ENCODE assay signal across 23 cellular contexts in the genomic region with DNA sequence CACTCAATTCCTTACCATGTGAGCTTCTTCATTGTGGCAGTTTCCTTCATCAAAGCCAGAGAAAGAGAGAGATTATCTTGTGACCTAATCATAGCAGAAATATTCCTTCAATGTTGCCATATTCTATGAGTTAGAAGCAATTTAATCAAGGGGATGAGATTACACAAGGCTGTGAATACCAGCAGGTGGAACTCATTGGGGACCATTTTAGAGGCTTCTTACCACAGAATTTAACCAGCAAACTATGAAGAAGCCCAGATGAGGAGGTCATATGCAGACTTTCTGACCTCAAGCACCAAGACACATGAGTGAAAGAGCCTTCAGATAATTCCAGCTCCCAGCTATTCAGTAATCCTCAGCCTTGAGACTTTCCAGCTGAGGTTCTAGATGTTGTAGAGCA.
"Had no signal": no experiment of that assay in that cellular context is flagged by ENCODE, and none has a peak within 500 bp of the region (broad histone marks: within the 10 kb centered on the region; RNA-seq: fewer than 3 reads in every experiment).

No MANE protein-coding gene starts in this region.

- H3K4me3 Mint-ChIP-seq: dendritic cell treated with granulocyte-macrophage colony-stimulating factor and Interleukin-4, amounts not matched to agents 40 ng/mL and 50 ng/mL, for 4 days; naive thymus-derived CD8-positive, alpha-beta T cell; stimulated activated naive CD8-positive, alpha-beta T cell treated with anti-CD3 and anti-CD28 coated beads, Interleukin-15, amount 100 ng/mL, for 72 hours had no signal

- ATAC-seq: gastrocnemius medialis; left ventricle myocardium superior; lower lobe of right lung; naive thymus-derived CD8-positive, alpha-beta T cell; psoas muscle; right cardiac atrium; stimulated activated naive CD8-positive, alpha-beta T cell treated with anti-CD3 and anti-CD28 coated beads, Interleukin-15, amount 100 ng/mL, for 72 hours had no signal

- H3K27ac Mint-ChIP-seq: dendritic cell treated with granulocyte-macrophage colony-stimulating factor and Interleukin-4, amounts not matched to agents 40 ng/mL and 50 ng/mL, for 4 days; naive thymus-derived CD8-positive, alpha-beta T cell; stimulated activated naive CD8-positive, alpha-beta T cell treated with anti-CD3 and anti-CD28 coated beads, Interleukin-15, amount 100 ng/mL, for 72 hours had no signal

- H3K36me3 ChIP-seq: colonic mucosa, esophagus squamous epithelium, gastrocnemius medialis, lower lobe of right lung, ovary, sigmoid colon, thyroid gland, vagina had no signal

- H3K4me1 ChIP-seq: colonic mucosa, vagina had no signal

- DNase-seq: colonic mucosa; effector CD8-positive, alpha-beta T cell; esophagus squamous epithelium; gastrocnemius medialis; head of caudate nucleus; left ventricle myocardium superior; lower lobe of right lung; naive thymus-derived CD8-positive, alpha-beta T cell; occipital lobe; ovary; posterior cingulate gyrus; psoas muscle; right cardiac atrium; sigmoid colon; small intestine; stimulated activated CD4-positive, alpha-beta T cell treated with anti-CD3 and anti-CD28 coated beads, Interleukin-15, amount 100 ng/mL, for 24 hours; stimulated activated CD4-positive, alpha-beta T cell treated with anti-CD3 and anti-CD28 coated beads, Interleukin-2, amount 100 ng/mL, for 48 hours; stimulated activated CD8-positive, alpha-beta memory T cell treated with anti-CD3 and anti-CD28 coated beads, Interleukin-4, amount 100 ng/mL, for 48 hours; stimulated activated naive CD4-positive, alpha-beta T cell; stimulated activated naive CD8-positive, alpha-beta T cell treated with anti-CD3 and anti-CD28 coated beads, Interleukin-15, amount 100 ng/mL, for 72 hours; thyroid gland had no signal

- H3K27me3 ChIP-seq: colonic mucosa, esophagus squamous epithelium, gastrocnemius medialis, ovary, sigmoid colon, thyroid gland, vagina had no signal

- H3K9me3 ChIP-seq: colonic mucosa, esophagus squamous epithelium, gastrocnemius medialis, lower lobe of right lung, ovary, psoas muscle, sigmoid colon, thyroid gland, vagina had no signal

- H3K4me1 Mint-ChIP-seq: naive thymus-derived CD8-positive, alpha-beta T cell; stimulated activated naive CD8-positive, alpha-beta T cell treated with anti-CD3 and anti-CD28 coated beads, Interleukin-15, amount 100 ng/mL, for 72 hours had no signal

- H3K9me3 Mint-ChIP-seq: stimulated activated naive CD8-positive, alpha-beta T cell treated with anti-CD3 and anti-CD28 coated beads, Interleukin-15, amount 100 ng/mL, for 72 hours had no signal

- H3K27ac ChIP-seq: colonic mucosa, gastrocnemius medialis, lower lobe of right lung, ovary, psoas muscle, thyroid gland, vagina had no signal

- H3K4me3 ChIP-seq: colonic mucosa, esophagus squamous epithelium, gastrocnemius medialis, lower lobe of right lung, ovary, psoas muscle, sigmoid colon, thyroid gland, vagina had no signal
